In the genomic region with DNA sequence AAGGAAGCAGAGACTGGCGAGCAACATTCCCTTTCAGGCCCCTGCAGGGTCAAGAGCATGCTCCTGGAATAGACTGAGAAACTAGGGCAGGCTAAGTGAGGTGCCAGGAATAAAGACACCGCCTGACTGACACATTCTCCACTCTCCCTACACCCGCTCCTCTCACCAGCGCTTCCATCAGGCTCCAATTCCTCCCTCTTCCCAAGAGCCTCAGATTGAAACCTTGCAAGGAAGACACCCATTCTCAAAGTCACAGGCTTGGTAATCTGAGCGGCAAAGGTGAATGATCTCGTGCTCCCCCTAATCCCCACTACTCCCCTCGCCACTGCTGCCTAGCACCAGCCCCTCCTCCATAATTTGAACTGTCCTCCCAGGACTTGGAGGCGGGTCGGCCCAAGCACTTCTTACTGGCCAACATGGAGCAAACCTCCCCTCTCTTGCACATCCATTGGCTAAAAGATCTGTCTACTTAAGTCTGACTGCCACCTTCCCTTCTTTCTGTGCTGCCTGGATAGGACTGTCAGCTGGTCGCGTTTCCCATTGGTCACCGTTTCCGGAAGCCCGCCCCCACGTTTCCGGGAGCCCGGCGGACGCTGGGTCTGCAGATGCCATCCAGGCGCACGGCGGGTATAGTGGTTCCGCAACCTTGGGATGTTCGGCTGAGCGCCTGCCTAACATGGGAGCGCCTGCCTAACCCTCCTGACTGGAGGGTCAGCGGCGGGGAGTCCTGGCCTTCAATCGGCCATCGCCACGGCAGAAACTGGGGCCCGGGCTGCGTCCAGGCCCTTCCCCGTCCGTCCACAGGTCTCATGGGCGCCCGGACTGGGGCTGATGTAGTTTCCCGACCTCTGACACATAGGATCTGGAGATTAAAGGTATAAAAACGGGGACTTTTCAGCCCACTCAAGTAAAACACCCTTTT, we compare ENCODE assay signal across 1 cellular context.
TF ChIP-seq lines count a peak whose summit lies in the region.

No MANE protein-coding gene starts in this region.

TF ChIP-seq in SK-N-SH, 30 proteins besides CTCF, POLR2A, EP300 and RAD21 (continued from another document):
- TF ChIP-seq, protein P1, sequence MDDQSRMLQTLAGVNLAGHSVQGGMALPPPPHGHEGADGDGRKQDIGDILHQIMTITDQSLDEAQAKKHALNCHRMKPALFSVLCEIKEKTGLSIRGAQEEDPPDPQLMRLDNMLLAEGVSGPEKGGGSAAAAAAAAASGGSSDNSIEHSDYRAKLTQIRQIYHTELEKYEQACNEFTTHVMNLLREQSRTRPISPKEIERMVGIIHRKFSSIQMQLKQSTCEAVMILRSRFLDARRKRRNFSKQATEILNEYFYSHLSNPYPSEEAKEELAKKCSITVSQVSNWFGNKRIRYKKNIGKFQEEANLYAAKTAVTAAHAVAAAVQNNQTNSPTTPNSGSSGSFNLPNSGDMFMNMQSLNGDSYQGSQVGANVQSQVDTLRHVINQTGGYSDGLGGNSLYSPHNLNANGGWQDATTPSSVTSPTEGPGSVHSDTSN (IDR thresholded peaks at IDR 0.05) = peak; percentile 99
- TF ChIP-seq TCF12 (IDR thresholded peaks at IDR 0.05) (peak; percentile 40; the same call in 1 of the 2 replicates), FOXM1 (IDR thresholded peaks at IDR 0.05; ENCODE audit: low read depth) (no peak), YY1 (IDR thresholded peaks at IDR 0.05; ENCODE audit: low read depth) (peak; percentile 33; the same call in 1 of the 2 replicates), CHD2 (IDR thresholded peaks at IDR 0.05; ENCODE audit: low read length, partially characterized antibody) (peak; percentile 91), RFX5 (IDR thresholded peaks at IDR 0.05; ENCODE audit: low read length) (0 out of 2 replicates have a peak, but pooled peaks have one; percentile 45), SIN3A (IDR thresholded peaks at IDR 0.05; ENCODE audit: borderline replicate concordance, low read depth, low read length) (peak; percentile 57; the same call in 1 of the 2 replicates), RCOR1 (IDR thresholded peaks at IDR 0.05; ENCODE audit: low read length) (no peak)
- TF ChIP-seq, protein P2, sequence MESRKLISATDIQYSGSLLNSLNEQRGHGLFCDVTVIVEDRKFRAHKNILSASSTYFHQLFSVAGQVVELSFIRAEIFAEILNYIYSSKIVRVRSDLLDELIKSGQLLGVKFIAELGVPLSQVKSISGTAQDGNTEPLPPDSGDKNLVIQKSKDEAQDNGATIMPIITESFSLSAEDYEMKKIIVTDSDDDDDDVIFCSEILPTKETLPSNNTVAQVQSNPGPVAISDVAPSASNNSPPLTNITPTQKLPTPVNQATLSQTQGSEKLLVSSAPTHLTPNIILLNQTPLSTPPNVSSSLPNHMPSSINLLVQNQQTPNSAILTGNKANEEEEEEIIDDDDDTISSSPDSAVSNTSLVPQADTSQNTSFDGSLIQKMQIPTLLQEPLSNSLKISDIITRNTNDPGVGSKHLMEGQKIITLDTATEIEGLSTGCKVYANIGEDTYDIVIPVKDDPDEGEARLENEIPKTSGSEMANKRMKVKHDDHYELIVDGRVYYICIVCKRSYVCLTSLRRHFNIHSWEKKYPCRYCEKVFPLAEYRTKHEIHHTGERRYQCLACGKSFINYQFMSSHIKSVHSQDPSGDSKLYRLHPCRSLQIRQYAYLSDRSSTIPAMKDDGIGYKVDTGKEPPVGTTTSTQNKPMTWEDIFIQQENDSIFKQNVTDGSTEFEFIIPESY (IDR thresholded peaks at IDR 0.05; ENCODE audit: borderline replicate concordance, low read depth) = no peak
TF ChIP-seq in SK-N-SH: peak in this region for 14.
